Comparison of ENCODE assay signal across 21 cellular contexts in the genomic region with DNA sequence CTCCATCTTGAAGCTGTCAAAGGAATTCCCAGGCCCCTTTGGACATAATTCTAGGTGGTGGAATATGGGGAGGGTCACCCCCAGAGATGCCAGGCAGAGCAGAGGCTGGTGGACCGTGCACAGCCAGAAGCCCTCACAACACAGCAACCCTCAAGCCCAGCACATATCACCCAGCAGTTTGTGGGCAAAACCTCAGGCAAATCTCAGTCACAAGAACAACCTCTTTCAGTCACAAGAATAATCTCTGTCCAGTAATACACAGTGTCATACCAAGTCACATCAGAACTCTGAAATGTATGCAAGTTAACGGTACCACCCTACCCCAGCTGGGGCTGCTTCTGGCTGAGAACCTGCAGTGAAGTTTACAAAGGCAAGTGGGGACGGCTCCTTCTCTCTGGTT.
DNase-seq lines count a peak whose midpoint lies in the region; ATAC-seq, FAIRE-seq and TF ChIP-seq lines count a peak whose summit lies in the region.
"Had no signal": no experiment of that assay in that cellular context is flagged by ENCODE, and none has a peak within 500 bp of the region (broad histone marks: within the 10 kb centered on the region; RNA-seq: fewer than 3 reads in every experiment).

No MANE protein-coding gene starts in this region.

- H3K4me1 Mint-ChIP-seq in chondrocyte (ENCODE audit: low read depth) (peaks cover 29% of the 10 kb centered on the region), nephron progenitor cell (peaks cover 19% of the 10 kb centered on the region)
- H3K4me1 Mint-ChIP-seq: B cell had no signal

- intact Hi-C loops in heart left ventricle (cut with DNase I) (no loop called here), aorta (cut with DNase I) (no loop called here), head of caudate nucleus (cut with DNase I) (no loop called here)

- H3K27ac ChIP-seq in heart left ventricle: no peak overlapping the region
- H3K27ac ChIP-seq in right atrium auricular region: no peak overlapping the region
- H3K27ac ChIP-seq in aorta (ENCODE audit: low read depth in 1 of 2, low read length in 2 of 2): no peak overlapping the region
- H3K27ac ChIP-seq: RWPE1, SJCRH30 had no signal

- no peaks in the 10 kb centered on the region for H3K9me3 Mint-ChIP-seq in chondrocyte (ENCODE audit: low read depth)
- H3K9me3 Mint-ChIP-seq in nephron progenitor cell: no peaks in the 10 kb centered on the region

- TF ChIP-seq CTCF in heart left ventricle (IDR thresholded peaks at IDR 0.05) (no peak), right atrium auricular region (IDR thresholded peaks at IDR 0.05) (no peak), chondrocyte (IDR thresholded peaks at IDR 0.05) (no peak), nephron progenitor cell (IDR thresholded peaks at IDR 0.05) (no peak)

- H3K4me3 Mint-ChIP-seq in chondrocyte (ENCODE audit: unreplicated experiment) (peak overlapping the region; percentile 35), nephron progenitor cell (no peak overlapping the region)
- H3K4me3 Mint-ChIP-seq: B cell had no signal

- H3K9me3 ChIP-seq in heart left ventricle (no peaks in the 10 kb centered on the region), right atrium auricular region (no peaks in the 10 kb centered on the region), aorta (ENCODE audit: control insufficient read depth, low read length) (no peaks in the 10 kb centered on the region)
- H3K9me3 ChIP-seq: MG63, SJCRH30 had no signal

- H3K27me3 Mint-ChIP-seq in chondrocyte (ENCODE audit: low read depth) (no peaks in the 10 kb centered on the region), nephron progenitor cell (ENCODE audit: low read depth, poor library complexity) (peaks cover 10% of the 10 kb centered on the region)
- H3K27me3 Mint-ChIP-seq: B cell had no signal

- WGBS in heart left ventricle, 4 donors: 43 to 58% (median 49%) methylated on average over 3 of the region's 3 CpGs
- WGBS in aorta, 2 donors: 35 to 36% methylated on average over 3 of the region's 3 CpGs

- H3K36me3 Mint-ChIP-seq in chondrocyte (ENCODE audit: low read depth) (no peaks in the 10 kb centered on the region), nephron progenitor cell (ENCODE audit: low read depth) (no peaks in the 10 kb centered on the region)

- no peak for TF ChIP-seq POLR2A in heart left ventricle (IDR thresholded peaks at IDR 0.05)

- no peak for DNase-seq in heart left ventricle
- DNase-seq in right atrium auricular region (ENCODE audit: low spot score): no peak
- DNase-seq in chondrocyte (ENCODE audit: low spot score): no peak
- DNase-seq in nephron progenitor cell: no peak
- no peak for DNase-seq in aorta
- DNase-seq in head of caudate nucleus: no peak
- no peak for DNase-seq in RCC 7860 (ENCODE audit: low spot score)
- DNase-seq: 8988T, DND-41, H7, Kasumi-1, NCI-H1092, NCI-H1436 treated with DMSO at 0.1 percent for 48 hours, NCI-H2029, NCI-H2171, NCI-H69, SJCRH30 had no signal

- peak in 3 of 4 donors; percentile 27 to 41 (median 39) for ATAC-seq in heart left ventricle
- ATAC-seq in aorta (ENCODE audit: low FRiP score): peak; percentile 39
- ATAC-seq in HG02938 (IDR thresholded peaks at IDR 0.05; ENCODE audit: unreplicated experiment): no peak

- H3K4me3 ChIP-seq in heart left ventricle (no peak overlapping the region), right atrium auricular region (no peak overlapping the region), aorta (ENCODE audit: low read length in 2 of 2) (no peak overlapping the region)
- H3K4me3 ChIP-seq: MG63, SJCRH30 had no signal

- H3K27ac Mint-ChIP-seq in chondrocyte (ENCODE audit: unreplicated experiment) (peak overlapping the region; percentile 86), nephron progenitor cell (peak overlapping the region; percentile 50)
- H3K27ac Mint-ChIP-seq: B cell had no signal

- H3K36me3 ChIP-seq in heart left ventricle: no peaks in the 10 kb centered on the region
- H3K36me3 ChIP-seq in right atrium auricular region: no peaks in the 10 kb centered on the region
- H3K36me3 ChIP-seq in aorta (ENCODE audit: control insufficient read depth in 1 of 2, insufficient read depth in 2 of 2, low read length in 1 of 2): no peaks in the 10 kb centered on the region
- H3K36me3 ChIP-seq: MG63, SJCRH30 had no signal

- H3K27me3 ChIP-seq in heart left ventricle (peaks cover 0 to 5% (median 0%) of the 10 kb centered on the region in 9 donors), right atrium auricular region (no peaks in the 10 kb centered on the region), aorta (ENCODE audit: control insufficient read depth in 1 of 2, insufficient read depth in 2 of 2, low read length in 1 of 2) (no peaks in the 10 kb centered on the region)
- H3K27me3 ChIP-seq: MG63, SJCRH30 had no signal

- no peak for FAIRE-seq in RCC 7860 (lab: Jason Lieb, UNC)

- H3K4me1 ChIP-seq in heart left ventricle: no peaks in the 10 kb centered on the region
- H3K4me1 ChIP-seq in right atrium auricular region: no peaks in the 10 kb centered on the region
- no peaks in the 10 kb centered on the region for H3K4me1 ChIP-seq in aorta (ENCODE audit: control insufficient read depth in 1 of 2, insufficient read depth in 2 of 2, low read length in 2 of 2)
- H3K4me1 ChIP-seq: SJCRH30 had no signal
